ENCODE assay signal across 8 cellular contexts in the genomic region with DNA sequence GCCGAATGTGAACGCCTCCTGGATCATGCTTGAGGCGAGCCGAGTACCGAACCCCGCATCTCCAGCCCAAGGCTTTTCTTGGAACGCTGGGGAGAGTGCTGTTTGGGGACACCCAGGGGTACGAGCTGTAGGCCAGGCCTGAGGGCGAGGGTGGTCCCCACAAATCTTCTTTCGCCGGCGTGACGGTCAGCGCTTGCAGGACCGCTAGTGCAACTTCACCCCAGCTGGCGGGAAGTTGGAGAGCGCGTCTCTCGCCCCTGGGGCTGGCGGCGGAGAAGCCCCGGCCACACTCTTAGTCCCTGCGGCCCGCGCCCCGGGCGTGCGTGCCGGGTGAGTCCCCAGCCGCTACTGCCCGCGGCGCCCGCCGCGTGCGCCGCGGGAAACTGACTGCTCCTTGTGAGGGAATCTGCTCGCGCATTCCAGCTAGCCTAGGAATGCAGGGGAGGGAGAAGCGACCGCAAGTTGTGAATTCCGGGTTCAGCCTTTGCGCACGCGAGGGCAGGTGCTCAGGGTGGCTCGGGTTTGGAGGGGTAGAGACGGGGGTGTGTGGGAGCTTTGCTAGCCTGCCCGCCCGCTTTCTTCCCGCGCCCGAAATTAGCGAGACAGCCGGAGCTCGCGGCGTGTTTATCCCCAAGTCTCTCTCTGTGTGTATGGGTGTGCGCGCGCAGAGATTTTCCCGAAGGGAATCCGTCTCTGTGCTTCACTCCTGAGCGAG. TPM values are rescaled to one million over a fixed set of nuclear protein-coding genes. Genes with fewer than 3 reads are reported as not detected.
DNase-seq lines count a peak whose midpoint lies in the region; ATAC-seq and TF ChIP-seq lines count a peak whose summit lies in the region.

No MANE protein-coding gene starts in this region.

- DNase-seq in GM06990 (ENCODE audit: extremely low read depth, insufficient read length) (peak; percentile 56), MM.1S (peak; percentile 24), brain microvascular endothelial cell (no peak), kidney epithelial cell (ENCODE audit: low read depth) (no peak), suprapubic skin (ENCODE audit: low spot score in 2 of 2) (no peak)

- H3K36me3 ChIP-seq in GM06990 (ENCODE audit: control insufficient read depth, insufficient read depth, low read length) (no peaks in the 10 kb centered on the region), MM.1S (replicated peaks; ENCODE audit: insufficient read depth, low read length) (no peaks in the 10 kb centered on the region), brain microvascular endothelial cell (replicated peaks) (no peaks in the 10 kb centered on the region), kidney epithelial cell (ENCODE audit: control insufficient read depth, insufficient read depth, low read length) (no peaks in the 10 kb centered on the region), suprapubic skin (no peaks in the 10 kb centered on the region)

- in situ Hi-C loops in brain microvascular endothelial cell (cut with HindIII; ENCODE audit: low pct_ligation_motif_present, low sequenced_read_pairs): no loop called here

- peak overlapping the region; percentile 72 for H2AFZ ChIP-seq in MM.1S (ENCODE audit: low read length)

- H3K4me2 ChIP-seq in MM.1S (ENCODE audit: low read depth, low read length): peak overlapping the region; percentile 93

- peak overlapping the region; percentile 65 for H3K4me3 ChIP-seq in GM06990 (replicated peaks; ENCODE audit: low read depth, low read length)
- H3K4me3 ChIP-seq in MM.1S (ENCODE audit: low read length): peak overlapping the region; percentile 67
- peak overlapping the region; percentile 43 for H3K4me3 ChIP-seq in brain microvascular endothelial cell (ENCODE audit: low read depth, low read length)
- peak overlapping the region; percentile 35 for H3K4me3 ChIP-seq in kidney epithelial cell (ENCODE audit: low read depth, low read length)
- peak overlapping the region; percentile 66 for H3K4me3 ChIP-seq in suprapubic skin

- no peak for TF ChIP-seq CTCF in GM06990 (IDR thresholded peaks at IDR 0.05; ENCODE audit: insufficient read depth, low read length, poor library complexity, severe bottlenecking)
- TF ChIP-seq CTCF in MM.1S (IDR thresholded peaks at IDR 0.05; ENCODE audit: low read length): no peak
- no peak for TF ChIP-seq CTCF in brain microvascular endothelial cell (IDR thresholded peaks at IDR 0.05; ENCODE audit: low read depth, low read length, missing control alignments)
- TF ChIP-seq CTCF in kidney epithelial cell (IDR thresholded peaks at IDR 0.05; ENCODE audit: insufficient read depth, low read length, poor library complexity, severe bottlenecking): no peak
- TF ChIP-seq CTCF in suprapubic skin (IDR thresholded peaks at IDR 0.05): no peak

- WGBS in suprapubic skin: under 1% methylated on average over 30 of the region's 65 CpGs

- no peaks in the 10 kb centered on the region for H3K79me2 ChIP-seq in MM.1S (ENCODE audit: low read length)

- H3K27ac ChIP-seq in MM.1S (ENCODE audit: low read length) (no peak overlapping the region), brain microvascular endothelial cell (no peak overlapping the region), suprapubic skin (no peak overlapping the region)

- H4K20me1 ChIP-seq in MM.1S (ENCODE audit: insufficient read depth, low read length): no peaks in the 10 kb centered on the region

- H3K27me3 ChIP-seq in GM06990 (replicated peaks; ENCODE audit: control insufficient read depth, insufficient read depth, low read length) (peaks cover 6% of the 10 kb centered on the region), MM.1S (replicated peaks; ENCODE audit: insufficient read depth, low read length) (peaks cover 77% of the 10 kb centered on the region), brain microvascular endothelial cell (replicated peaks) (peaks cover 69% of the 10 kb centered on the region), kidney epithelial cell (ENCODE audit: control insufficient read depth, insufficient read depth, low read length) (peaks cover 81% of the 10 kb centered on the region), suprapubic skin (peaks cover 100% of the 10 kb centered on the region)

- ATAC-seq in GM18498 (IDR thresholded peaks at IDR 0.05; ENCODE audit: unreplicated experiment) (no peak), GM18870 (IDR thresholded peaks at IDR 0.05; ENCODE audit: unreplicated experiment) (no peak), GM18505 (IDR thresholded peaks at IDR 0.05; ENCODE audit: unreplicated experiment) (no peak)

- 0 out of 2 replicates have a peak, but pooled peaks cover 3% of the 10 kb centered on the region for H3F3A ChIP-seq in MM.1S (ENCODE audit: insufficient read depth, low read length)

- H3K4me1 ChIP-seq in MM.1S (ENCODE audit: low read length): no peaks in the 10 kb centered on the region
- H3K4me1 ChIP-seq in suprapubic skin: peaks cover 66% of the 10 kb centered on the region

- no peak for TF ChIP-seq POLR2A in suprapubic skin (IDR thresholded peaks at IDR 0.05)
- no peak for TF ChIP-seq POLR2A in GM18505 (IDR thresholded peaks at IDR 0.05; ENCODE audit: borderline replicate concordance, extremely low read depth, insufficient read depth, insufficient read length)

- no peaks in the 10 kb centered on the region for H3K9me3 ChIP-seq in MM.1S (replicated peaks; ENCODE audit: insufficient read depth, low read length)
- H3K9me3 ChIP-seq in suprapubic skin: no peaks in the 10 kb centered on the region

- TF ChIP-seq EP300 in suprapubic skin (IDR thresholded peaks at IDR 0.05): no peak

- H3K9ac ChIP-seq in MM.1S (ENCODE audit: low read length): no peak overlapping the region

- H3K9me2 ChIP-seq in MM.1S (replicated peaks; ENCODE audit: insufficient read depth, low read length): no peaks in the 10 kb centered on the region

RNA-seq across cellular contexts. Expression of a gene that starts 0.9 kb away (rescaled TPM):
- under 0.01 TPM in 1 of 2 replicates, not detected in the other for total RNA-seq in kidney epithelial cell
- total RNA-seq in suprapubic skin: 1 to 10 TPM in 1 of 4 donors, under 1 TPM in 3; 0.08 to 1.2 (median 0.31) TPM

Comparison
In these comparisons a context has a peak if more than half of its experiments do, and no peak if none do; other contexts are left out.
1. DNase-seq: peak in GM06990 (single experiment) and MM.1S (single experiment); none in brain microvascular endothelial cell (single experiment), kidney epithelial cell (single experiment) and suprapubic skin (0 of 2).
2. Peak in every context shown above with its lines, with median percentiles within 50 percentile points of each other: H3K4me3 ChIP-seq.